8 cellular contexts compared by ENCODE assay signal in genomic region chr15:88255496-88256171, GRCh38. TPM values are rescaled to one million over a fixed set of nuclear protein-coding genes. Genes with fewer than 3 reads are reported as not detected.
DNase-seq lines count a peak whose midpoint lies in the region; ATAC-seq and TF ChIP-seq lines count a peak whose summit lies in the region.

No MANE protein-coding gene starts in this region.

- no peak overlapping the region for H3K9ac ChIP-seq in KMS-11
- no peak overlapping the region for H3K9ac ChIP-seq in mesendoderm (ENCODE audit: low read length)

- DNase-seq in AG08396 (ENCODE audit: low spot score) (peak; percentile 61), ecto neural progenitor cell (ENCODE audit: low spot score) (peak; percentile 76), mesendoderm (peak; percentile 56), KG1 (lab: John Stamatoyannopoulos, UW) (no peak), SW 1271 (lab: John Stamatoyannopoulos, UW) (no peak)

- H3K27me3 ChIP-seq in KMS-11 (ENCODE audit: insufficient read depth, low read depth), result peaks cover 3% of the 10 kb centered on the region; the same call in 1 of the 2 replicates
- peaks cover 21% of the 10 kb centered on the region for H3K27me3 ChIP-seq in mesendoderm (ENCODE audit: insufficient read depth, low read length, poor library complexity)

- H4K5ac ChIP-seq in mesendoderm (ENCODE audit: low read length), result no peak overlapping the region

- H3K27ac ChIP-seq in KMS-11 (no peak overlapping the region), mesendoderm (ENCODE audit: low read depth, low read length) (no peak overlapping the region)

- H3K18ac ChIP-seq in mesendoderm (ENCODE audit: low read length), result no peak overlapping the region

- H3K4me3 ChIP-seq in KMS-11 (IDR thresholded peaks at IDR 0.05; ENCODE audit: insufficient read depth, low read depth, low read length), result no peak overlapping the region
- no peak overlapping the region for H3K4me3 ChIP-seq in mesendoderm (ENCODE audit: low read length)

- H3K36me3 ChIP-seq in KMS-11 (ENCODE audit: insufficient read depth), result no peaks in the 10 kb centered on the region
- no peaks in the 10 kb centered on the region for H3K36me3 ChIP-seq in mesendoderm (ENCODE audit: control insufficient read depth, insufficient read depth, low read length)

- no peak for ATAC-seq in GM18909 (IDR thresholded peaks at IDR 0.05; ENCODE audit: poor library complexity, unreplicated experiment)
- no peak for ATAC-seq in GM21381 (IDR thresholded peaks at IDR 0.05; ENCODE audit: unreplicated experiment)

- H3K4me2 ChIP-seq in KMS-11 (peak overlapping the region; percentile 51), mesendoderm (ENCODE audit: low read length) (peak overlapping the region; percentile 83)

- no peak overlapping the region for H3K23ac ChIP-seq in mesendoderm (ENCODE audit: low read length)

- no peaks in the 10 kb centered on the region for H3K79me2 ChIP-seq in KMS-11 (ENCODE audit: insufficient read depth, low read depth)
- H3K79me2 ChIP-seq in mesendoderm (ENCODE audit: control insufficient read depth, insufficient read depth, low read length), result no peaks in the 10 kb centered on the region

- H2AK5ac ChIP-seq in mesendoderm (ENCODE audit: low read length), result no peak overlapping the region

- TF ChIP-seq CTCF in KMS-11 (conservative IDR thresholded peaks at IDR 0.05; ENCODE audit: low read depth, low read length), result no peak

- no peaks in the 10 kb centered on the region for H3K79me1 ChIP-seq in mesendoderm (ENCODE audit: low read length)

- H3K4ac ChIP-seq in mesendoderm (ENCODE audit: low read depth, low read length), result no peak overlapping the region

- H3K56ac ChIP-seq in mesendoderm (ENCODE audit: low read length), result peak overlapping the region; percentile 60

- no peak overlapping the region for H2BK15ac ChIP-seq in mesendoderm (replicated peaks; ENCODE audit: low read depth)

- H3K4me1 ChIP-seq in KMS-11 (ENCODE audit: low read depth, poor library complexity, severe bottlenecking), result peaks cover 12% of the 10 kb centered on the region
- no peaks in the 10 kb centered on the region for H3K4me1 ChIP-seq in mesendoderm (ENCODE audit: control insufficient read depth, low read depth, low read length)

- no peak overlapping the region for H4K8ac ChIP-seq in mesendoderm (ENCODE audit: low read depth, low read length)

- no peaks in the 10 kb centered on the region for H4K20me1 ChIP-seq in KMS-11 (ENCODE audit: insufficient read depth)

- no peak overlapping the region for H2BK120ac ChIP-seq in mesendoderm (ENCODE audit: low read depth, low read length)

- no peak overlapping the region for H2BK5ac ChIP-seq in mesendoderm (ENCODE audit: low read length)

- WGBS in mesendoderm (ENCODE audit: extremely low coverage, insufficient coverage, low lambda C conversion rate), result no CpG with 5 or more reads among the region's 54 CpGs

- peak overlapping the region; percentile 79 for H2AFZ ChIP-seq in KMS-11 (ENCODE audit: low read depth)

RNA-seq across cellular contexts. Expression of gene NTRK3, which starts 0.9 kb away (rescaled TPM):
- polyA plus RNA-seq in mesendoderm (2013, experiment 1 of 2), result 0.58 TPM
- polyA plus RNA-seq in mesendoderm (2013, experiment 2 of 2), result 0.55 TPM

Comparison
In these comparisons a context has a peak if more than half of its experiments do, and no peak if none do; other contexts are left out.
1. DNase-seq: peak in AG08396 (single experiment), ecto neural progenitor cell (single experiment) and mesendoderm (single experiment); none in KG1 (single experiment) and SW 1271 (0 of 2).